ENCODE assay signal across 22 cellular contexts in genomic region chr13:72953391-72953960, GRCh38.
DNase-seq lines count a peak whose midpoint lies in the region; ATAC-seq and TF ChIP-seq lines count a peak whose summit lies in the region.
"Had no signal": no experiment of that assay in that cellular context is flagged by ENCODE, and none has a peak within 500 bp of the region (broad histone marks: within the 10 kb centered on the region; RNA-seq: fewer than 3 reads in every experiment).

No MANE protein-coding gene starts in this region.

- peaks cover 11% of the 10 kb centered on the region for H3K4me1 Mint-ChIP-seq in Calu3 (ENCODE audit: low read depth, unreplicated experiment)
- H3K4me1 Mint-ChIP-seq in activated naive CD8-positive, alpha-beta T cell treated with anti-CD3 and anti-CD28 coated beads, Interleukin-2, amount 50 U/mL, for 24 hours = no peaks in the 10 kb centered on the region
- H3K4me1 Mint-ChIP-seq: activated CD4-positive, alpha-beta T cell treated with anti-CD3 and anti-CD28 coated beads, Interleukin-2, amount 10 ng/mL, durations not matched to agents 7 days and 5 days; neural progenitor cell; T-cell had no signal

- no TSS peak for BruUV-seq in Calu3 (replicated peaks; lab: Mats Ljungman, UMichigan)

- H3K4me3 Mint-ChIP-seq in Calu3 (ENCODE audit: low read depth, unreplicated experiment) = no peak overlapping the region
- H3K4me3 Mint-ChIP-seq in activated naive CD8-positive, alpha-beta T cell treated with anti-CD3 and anti-CD28 coated beads, Interleukin-2, amount 50 U/mL, for 24 hours = no peak overlapping the region
- H3K4me3 Mint-ChIP-seq: activated CD4-positive, alpha-beta T cell treated with anti-CD3 and anti-CD28 coated beads, Interleukin-2, amount 10 ng/mL, durations not matched to agents 7 days and 5 days; neural progenitor cell; T-cell had no signal

- H3K4me1 ChIP-seq in mucosa of descending colon (ENCODE audit: low read depth) = peaks cover 9% of the 10 kb centered on the region
- H3K4me1 ChIP-seq: neural progenitor cell, spleen had no signal

- H3K27ac Mint-ChIP-seq in Calu3 (ENCODE audit: unreplicated experiment) = no peak overlapping the region
- H3K27ac Mint-ChIP-seq in activated naive CD8-positive, alpha-beta T cell treated with anti-CD3 and anti-CD28 coated beads, Interleukin-2, amount 50 U/mL, for 24 hours = no peak overlapping the region
- H3K27ac Mint-ChIP-seq: activated CD4-positive, alpha-beta T cell treated with anti-CD3 and anti-CD28 coated beads, Interleukin-2, amount 10 ng/mL, durations not matched to agents 7 days and 5 days; neural progenitor cell; T-cell had no signal

- peak; percentile 33 for DNase-seq in COR-L47 (lab: John Stamatoyannopoulos, UW)
- DNase-seq in NCI-H2029 (lab: John Stamatoyannopoulos, UW) = peak; percentile 3
- DNase-seq in RPMI8226 = peak; percentile 3
- DNase-seq in mucosa of descending colon = peak; percentile 81 to 90 (median 84)
- DNase-seq in ecto neural progenitor cell (ENCODE audit: low spot score) = no peak
- no peak for DNase-seq in Calu3
- DNase-seq in GM03348 (ENCODE audit: low spot score) = no peak
- DNase-seq in activated naive CD8-positive, alpha-beta T cell treated with anti-CD3 and anti-CD28 coated beads, Interleukin-2, amount 50 U/mL, for 24 hours = no peak
- DNase-seq: activated CD4-positive, alpha-beta T cell treated with anti-CD3 and anti-CD28 coated beads, Interleukin-2, amount 10 ng/mL, durations not matched to agents 7 days and 5 days; activated CD8-positive, alpha-beta memory T cell treated with anti-CD3 and anti-CD28 coated beads, Interleukin-2, amount 50 U/mL, for 4 hours; activated effector memory CD4-positive, alpha-beta T cell treated with anti-CD3 and anti-CD28 coated beads, Interleukin-2, amount 50 U/mL, for 16 hours; amniotic stem cell; caudate nucleus; esophagus squamous epithelium; NCI-H1048; NCI-H446; spleen; stimulated activated CD8-positive, alpha-beta memory T cell treated with anti-CD3 and anti-CD28 coated beads, Interleukin-4, amount 100 ng/mL, for 48 hours; substantia nigra; T-cell had no signal

- H3K9me3 ChIP-seq in mucosa of descending colon = peaks cover 4% of the 10 kb centered on the region
- H3K9me3 ChIP-seq: esophagus squamous epithelium had no signal

- H3K4me3 ChIP-seq in mucosa of descending colon = no peak overlapping the region
- H3K4me3 ChIP-seq: esophagus squamous epithelium, neural progenitor cell, spleen had no signal

- no peaks in the 10 kb centered on the region for H3K36me3 Mint-ChIP-seq in Calu3 (ENCODE audit: insufficient read depth, unreplicated experiment)
- H3K36me3 Mint-ChIP-seq in activated naive CD8-positive, alpha-beta T cell treated with anti-CD3 and anti-CD28 coated beads, Interleukin-2, amount 50 U/mL, for 24 hours (ENCODE audit: low read depth) = peaks cover 39% of the 10 kb centered on the region

- intact Hi-C loops in mucosa of descending colon (cut with DNase I, micrococcal nuclease) = no loop called here
- intact Hi-C loops in Calu3 (cut with micrococcal nuclease; ENCODE audit: unreplicated experiment) = no loop called here

- no peaks in the 10 kb centered on the region for H3K27me3 Mint-ChIP-seq in Calu3 (ENCODE audit: unreplicated experiment)
- H3K27me3 Mint-ChIP-seq in activated naive CD8-positive, alpha-beta T cell treated with anti-CD3 and anti-CD28 coated beads, Interleukin-2, amount 50 U/mL, for 24 hours = no peaks in the 10 kb centered on the region
- H3K27me3 Mint-ChIP-seq: activated CD4-positive, alpha-beta T cell treated with anti-CD3 and anti-CD28 coated beads, Interleukin-2, amount 10 ng/mL, durations not matched to agents 7 days and 5 days; T-cell had no signal

- CTCF ChIA-PET in Calu3 (lab: Charles Lee) = no interaction called here

- no peak for TF ChIP-seq CTCF in mucosa of descending colon (IDR thresholded peaks at IDR 0.05)
- no peak for TF ChIP-seq CTCF in Calu3 (IDR thresholded peaks at IDR 0.05; ENCODE audit: unreplicated experiment)

- no peaks in the 10 kb centered on the region for H3K9me3 Mint-ChIP-seq in Calu3 (ENCODE audit: low read depth, unreplicated experiment)
- peaks cover 2% of the 10 kb centered on the region for H3K9me3 Mint-ChIP-seq in activated naive CD8-positive, alpha-beta T cell treated with anti-CD3 and anti-CD28 coated beads, Interleukin-2, amount 50 U/mL, for 24 hours

- ATAC-seq in mucosa of descending colon = peak; percentile 87
- ATAC-seq in activated naive CD8-positive, alpha-beta T cell treated with anti-CD3 and anti-CD28 coated beads, Interleukin-2, amount 50 U/mL, for 24 hours = no peak
- ATAC-seq: Right ventricle myocardium inferior, T-cell had no signal

- no peaks in the 10 kb centered on the region for H3K36me3 ChIP-seq in mucosa of descending colon (ENCODE audit: low read depth)
- H3K36me3 ChIP-seq: neural progenitor cell had no signal

Comparison
In these comparisons a context has a peak if more than half of its experiments do, and no peak if none do; other contexts are left out.
1. DNase-seq: peak in COR-L47 (single experiment), NCI-H2029 (single experiment), RPMI8226 (single experiment) and mucosa of descending colon (3 of 3); none in ecto neural progenitor cell (single experiment), Calu3 (single experiment), GM03348 (single experiment) and activated naive CD8-positive, alpha-beta T cell treated with anti-CD3 and anti-CD28 coated beads, Interleukin-2, amount 50 U/mL, for 24 hours (single experiment).